ENCODE assay signal across 8 cellular contexts in the genomic region with DNA sequence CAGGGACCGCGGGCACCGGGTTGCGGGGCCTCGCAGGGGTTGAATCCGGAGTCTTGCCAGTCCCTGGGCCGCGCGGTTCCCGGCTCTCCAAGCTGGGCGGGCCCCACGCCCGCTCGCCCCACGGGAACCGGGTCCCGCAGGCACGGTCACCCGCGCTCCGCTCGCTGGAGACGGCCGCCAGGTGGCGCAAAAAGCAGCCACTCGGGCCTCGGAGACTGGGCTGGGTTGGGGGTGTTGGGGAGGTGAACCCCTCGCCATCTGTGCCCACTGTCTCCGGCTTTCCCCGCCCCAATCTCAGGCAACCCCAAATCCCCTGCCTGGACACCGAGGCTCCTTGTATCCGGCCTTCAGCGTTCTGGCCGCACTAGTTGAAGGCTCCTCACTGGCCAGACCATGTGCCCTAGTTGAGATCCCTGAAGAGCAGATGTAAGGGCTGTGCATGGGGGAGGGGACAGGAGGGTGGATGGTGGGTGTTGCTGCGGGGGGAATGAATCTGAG. TPM values are rescaled to one million over a fixed set of nuclear protein-coding genes. Genes with fewer than 3 reads are reported as not detected.
DNase-seq lines count a peak whose midpoint lies in the region; TF ChIP-seq lines count a peak whose summit lies in the region.

No MANE protein-coding gene starts in this region.

- H3K27ac ChIP-seq in ovary, result no peak overlapping the region

- H3K27me3 ChIP-seq in ovary, result no peaks in the 10 kb centered on the region

- peak; percentile 38 to 73 (median 72) for TF ChIP-seq CTCF in ovary (IDR thresholded peaks at IDR 0.05)

- H3K27me3 Mint-ChIP-seq in activated T-helper 2 cell treated with anti-CD3 and anti-CD28 coated beads, Interferon-gamma antibody, Interleukin-2, Interleukin-4, amounts not matched to agents 10 μg/mL and 5 μg/mL and 100 μg/mL, durations not matched to agents 14 hours and 24 hours and 36 hours (ENCODE audit: low read depth), result peaks cover 43% of the 10 kb centered on the region

- DNase-seq in Daoy (ENCODE audit: low read depth), result peak; percentile 49
- DNase-seq in NCI-H2171 (lab: John Stamatoyannopoulos, UW), result peak; percentile 29
- no peak for DNase-seq in activated T-helper 2 cell treated with anti-CD3 and anti-CD28 coated beads, Interferon-gamma antibody, Interleukin-2, Interleukin-4, amounts not matched to agents 10 μg/mL and 5 μg/mL and 100 μg/mL, durations not matched to agents 14 hours and 24 hours and 36 hours (ENCODE audit: low spot score)
- peak; percentile 59 for DNase-seq in germinal center (ENCODE audit: low spot score)
- DNase-seq in ovary, result peak; percentile 58 to 72 (median 68)
- no peak for DNase-seq in NCI-H187 treated with DMSO at 0.1 percent for 48 hours (lab: John Stamatoyannopoulos, UW)
- DNase-seq in COR-L47 (lab: John Stamatoyannopoulos, UW), result no peak
- DNase-seq in H4 (ENCODE audit: low spot score), result no peak

- H3K36me3 ChIP-seq in ovary, result no peaks in the 10 kb centered on the region

- peaks cover 5% of the 10 kb centered on the region for H3K4me1 Mint-ChIP-seq in activated T-helper 2 cell treated with anti-CD3 and anti-CD28 coated beads, Interferon-gamma antibody, Interleukin-2, Interleukin-4, amounts not matched to agents 10 μg/mL and 5 μg/mL and 100 μg/mL, durations not matched to agents 14 hours and 24 hours and 36 hours (ENCODE audit: low read depth)

- 0 to 1% (median 1%) methylated on average over 31 to 35 of the region's 35 CpGs for WGBS in ovary, 3 donors

- intact Hi-C loops in activated T-helper 2 cell treated with anti-CD3 and anti-CD28 coated beads, Interferon-gamma antibody, Interleukin-2, Interleukin-4, amounts not matched to agents 10 μg/mL and 5 μg/mL and 100 μg/mL, durations not matched to agents 14 hours and 24 hours and 36 hours (cut with micrococcal nuclease), result loop anchor here (1.0 kb wide), 2 partner anchors 162 to 180 kb away; no protein-coding TSS in a partner anchor
- intact Hi-C loops in ovary (cut with DNase I), result loop anchor here in 3 of 4 donors (2.0 to 10.0 kb wide), 7 partner anchors 160 to 398 kb away; partner anchors contain the start of gene VGF (in 1 of the 3)

- H3K9me3 Mint-ChIP-seq in activated T-helper 2 cell treated with anti-CD3 and anti-CD28 coated beads, Interferon-gamma antibody, Interleukin-2, Interleukin-4, amounts not matched to agents 10 μg/mL and 5 μg/mL and 100 μg/mL, durations not matched to agents 14 hours and 24 hours and 36 hours, result no peaks in the 10 kb centered on the region

- no peak overlapping the region for H3K27ac Mint-ChIP-seq in activated T-helper 2 cell treated with anti-CD3 and anti-CD28 coated beads, Interferon-gamma antibody, Interleukin-2, Interleukin-4, amounts not matched to agents 10 μg/mL and 5 μg/mL and 100 μg/mL, durations not matched to agents 14 hours and 24 hours and 36 hours

- no peak for TF ChIP-seq EP300 in ovary (IDR thresholded peaks at IDR 0.05)

- peak overlapping the region; percentile 17 for H3K4me3 ChIP-seq in ovary

- H3K4me3 Mint-ChIP-seq in activated T-helper 2 cell treated with anti-CD3 and anti-CD28 coated beads, Interferon-gamma antibody, Interleukin-2, Interleukin-4, amounts not matched to agents 10 μg/mL and 5 μg/mL and 100 μg/mL, durations not matched to agents 14 hours and 24 hours and 36 hours (ENCODE audit: low read depth), result peak overlapping the region; percentile 21

- no peaks in the 10 kb centered on the region for H3K9me3 ChIP-seq in ovary

- no peak for TF ChIP-seq POLR2A in ovary (IDR thresholded peaks at IDR 0.05)

- H3K36me3 Mint-ChIP-seq in activated T-helper 2 cell treated with anti-CD3 and anti-CD28 coated beads, Interferon-gamma antibody, Interleukin-2, Interleukin-4, amounts not matched to agents 10 μg/mL and 5 μg/mL and 100 μg/mL, durations not matched to agents 14 hours and 24 hours and 36 hours (ENCODE audit: low read depth), result no peaks in the 10 kb centered on the region

- H3K4me1 ChIP-seq in ovary (ENCODE audit: insufficient read depth), result peaks cover 5% of the 10 kb centered on the region

RNA-seq across cellular contexts. Expression of gene ACHE, which starts 1.5 kb away (rescaled TPM):
- 0.46 TPM in 1 of 2 replicates, not detected in the other for total RNA-seq in Daoy (2014; rRNA removed; shearing (Covaris generic))
- 0.09 and 0.21 TPM in 2 replicates for total RNA-seq in activated T-helper 2 cell treated with anti-CD3 and anti-CD28 coated beads, Interferon-gamma antibody, Interleukin-2, Interleukin-4, amounts not matched to agents 10 μg/mL and 5 μg/mL and 100 μg/mL, durations not matched to agents 14 hours and 24 hours and 36 hours
- total RNA-seq in ovary, result 10 to 100 TPM in 2 of 7 donors, 1 to 10 TPM in 4, under 1 TPM in 1; 0.48 to 15.3 (median 4.9) TPM
- polyA plus RNA-seq in ovary, result 1 to 10 TPM in 1 of 2 donors, under 1 TPM in 1; 0.37 to 1.8 TPM
- total RNA-seq in H4 (2014; rRNA removed; shearing (Covaris generic)), result 0.15 TPM in 1 of 2 replicates, not detected in the other

RNA-seq across cellular contexts. Expression of gene UFSP1, which starts 7.6 kb away (rescaled TPM):
- 4.8 and 6.1 TPM in 2 replicates for total RNA-seq in Daoy (2014; rRNA removed; shearing (Covaris generic))
- 3.8 and 5.0 TPM in 2 replicates for total RNA-seq in activated T-helper 2 cell treated with anti-CD3 and anti-CD28 coated beads, Interferon-gamma antibody, Interleukin-2, Interleukin-4, amounts not matched to agents 10 μg/mL and 5 μg/mL and 100 μg/mL, durations not matched to agents 14 hours and 24 hours and 36 hours
- total RNA-seq in ovary, result 1 to 10 TPM; 2.9 to 7.9 (median 4.7) TPM
- 1 to 10 TPM in 1 of 2 donors, under 1 TPM in 1; 0.38 to 1.8 TPM for polyA plus RNA-seq in ovary
- total RNA-seq in H4 (2014; rRNA removed; shearing (Covaris generic)), result 6.3 and 6.7 TPM in 2 replicates

RNA-seq across cellular contexts. Expression of gene SRRT, which starts 22.3 kb away (rescaled TPM):
- 93.0 and 116 TPM in 2 replicates for total RNA-seq in Daoy (2014; rRNA removed; shearing (Covaris generic))
- total RNA-seq in activated T-helper 2 cell treated with anti-CD3 and anti-CD28 coated beads, Interferon-gamma antibody, Interleukin-2, Interleukin-4, amounts not matched to agents 10 μg/mL and 5 μg/mL and 100 μg/mL, durations not matched to agents 14 hours and 24 hours and 36 hours, result 280 and 290 TPM in 2 replicates
- total RNA-seq in ovary, result 100 to 1,000 TPM in 5 of 7 donors, 10 to 100 TPM in 2; 74.2 to 191 (median 149) TPM
- 100 to 1,000 TPM in 1 of 2 donors, 10 to 100 TPM in 1; 45.8 to 111 TPM for polyA plus RNA-seq in ovary
- total RNA-seq in H4 (2014; rRNA removed; shearing (Covaris generic)), result 44.3 and 46.8 TPM in 2 replicates

RNA-seq across cellular contexts. Expression of gene TRIP6, which starts 30.0 kb away (rescaled TPM):
- total RNA-seq in Daoy (2014; rRNA removed; shearing (Covaris generic)), result 203 and 238 TPM in 2 replicates
- total RNA-seq in activated T-helper 2 cell treated with anti-CD3 and anti-CD28 coated beads, Interferon-gamma antibody, Interleukin-2, Interleukin-4, amounts not matched to agents 10 μg/mL and 5 μg/mL and 100 μg/mL, durations not matched to agents 14 hours and 24 hours and 36 hours, result 38.5 and 38.7 TPM in 2 replicates
- total RNA-seq in ovary, result 10 to 100 TPM; 42.9 to 98.8 (median 82.0) TPM
- polyA plus RNA-seq in ovary, result 10 to 100 TPM; 17.3 to 72.5 TPM
- total RNA-seq in H4 (2014; rRNA removed; shearing (Covaris generic)), result 78.5 and 95.5 TPM in 2 replicates

RNA-seq across cellular contexts. Expression of gene SLC12A9, which starts 44.6 kb away (rescaled TPM):
- 14.1 and 18.1 TPM in 2 replicates for total RNA-seq in Daoy (2014; rRNA removed; shearing (Covaris generic))
- total RNA-seq in activated T-helper 2 cell treated with anti-CD3 and anti-CD28 coated beads, Interferon-gamma antibody, Interleukin-2, Interleukin-4, amounts not matched to agents 10 μg/mL and 5 μg/mL and 100 μg/mL, durations not matched to agents 14 hours and 24 hours and 36 hours, result 27.3 and 31.6 TPM in 2 replicates
- 10 to 100 TPM; 10.1 to 31.8 (median 26.9) TPM for total RNA-seq in ovary
- 10 to 100 TPM in 1 of 2 donors, 1 to 10 TPM in 1; 4.7 to 20.9 TPM for polyA plus RNA-seq in ovary
- 4.9 and 5.6 TPM in 2 replicates for total RNA-seq in H4 (2014; rRNA removed; shearing (Covaris generic))

Comparison
In these comparisons a context has a peak if more than half of its experiments do, and no peak if none do; other contexts are left out.
1. DNase-seq: peak in Daoy (single experiment), NCI-H2171 (single experiment), germinal center (single experiment) and ovary (5 of 5); none in activated T-helper 2 cell treated with anti-CD3 and anti-CD28 coated beads, Interferon-gamma antibody, Interleukin-2, Interleukin-4, amounts not matched to agents 10 μg/mL and 5 μg/mL and 100 μg/mL, durations not matched to agents 14 hours and 24 hours and 36 hours (single experiment), NCI-H187 treated with DMSO at 0.1 percent for 48 hours (single experiment), COR-L47 (single experiment) and H4 (single experiment).